In genomic region chr6:30647802-30648460, GRCh38 we compare ENCODE assay signal across 8 cellular contexts. TPM values are rescaled to one million over a fixed set of nuclear protein-coding genes. Genes with fewer than 3 reads are reported as not detected.
DNase-seq lines count a peak whose midpoint lies in the region; ATAC-seq and TF ChIP-seq lines count a peak whose summit lies in the region.

No MANE protein-coding gene starts in this region.

- H3K27ac Mint-ChIP-seq in activated naive CD4-positive, alpha-beta T cell treated with anti-CD3 and anti-CD28 coated beads for 36 hours = peak overlapping the region; percentile 76

- peaks cover 50% of the 10 kb centered on the region for H3K36me3 ChIP-seq in mesodermal cell (ENCODE audit: control insufficient read depth, insufficient read depth, low read length)
- peaks cover 3% of the 10 kb centered on the region for H3K36me3 ChIP-seq in urinary bladder (ENCODE audit: insufficient read depth)

- CTCF ChIA-PET in activated naive CD4-positive, alpha-beta T cell treated with anti-CD3 and anti-CD28 coated beads for 36 hours (lab: Charles Lee) = no interaction called here
- CTCF ChIA-PET in GM10248 (lab: Yijun Ruan, JAX) = interaction anchor here (1.0 kb wide), 1 partner anchor 11 kb away, joined by 3 read pairs; no protein-coding TSS in a partner anchor

- H3K4me1 Mint-ChIP-seq in activated naive CD4-positive, alpha-beta T cell treated with anti-CD3 and anti-CD28 coated beads for 36 hours (ENCODE audit: low read depth) = peaks cover 20% of the 10 kb centered on the region

- no peak for TF ChIP-seq CTCF in GM10248 (IDR thresholded peaks at IDR 0.05; ENCODE audit: control extremely low read depth, extremely low read depth, low read depth, missing control alignments)

- peak overlapping the region; percentile 85 for H3K4me3 Mint-ChIP-seq in activated naive CD4-positive, alpha-beta T cell treated with anti-CD3 and anti-CD28 coated beads for 36 hours

- no peaks in the 10 kb centered on the region for H3K27me3 Mint-ChIP-seq in activated naive CD4-positive, alpha-beta T cell treated with anti-CD3 and anti-CD28 coated beads for 36 hours (ENCODE audit: low read depth)

- DNase-seq in activated naive CD4-positive, alpha-beta T cell treated with anti-CD3 and anti-CD28 coated beads for 36 hours = peak; percentile 80
- DNase-seq in activated naive CD4-positive, alpha-beta T cell treated with anti-CD3 and anti-CD28 coated beads, Interleukin-2, amount 50 U/mL, for 16 hours = no peak
- DNase-seq in NCI-H510A treated with DMSO at 0.1 percent for 48 hours (lab: John Stamatoyannopoulos, UW) (peak; percentile 47), GM10248 (ENCODE audit: extremely low spot score) (no peak)

- no peaks in the 10 kb centered on the region for H3K9me3 ChIP-seq in mesodermal cell (ENCODE audit: control insufficient read depth, low read length)

- POLR2A ChIA-PET in GM10248 (lab: Yijun Ruan, JAX) = interaction anchor here (0.7 kb wide), 1 partner anchor 96 kb away, joined by 4 read pairs; no protein-coding TSS in a partner anchor

- H3K27ac ChIP-seq in cingulate gyrus (ENCODE audit: low read depth, low read length) (peak overlapping the region; percentile 95), mesodermal cell (ENCODE audit: low read depth, low read length, severe bottlenecking) (no peak overlapping the region), urinary bladder (ENCODE audit: low read depth) (peak overlapping the region; percentile 94)

- peaks cover 5% of the 10 kb centered on the region for H3K36me3 Mint-ChIP-seq in activated naive CD4-positive, alpha-beta T cell treated with anti-CD3 and anti-CD28 coated beads for 36 hours (ENCODE audit: low read depth)

- 6 to 33% methylated on average over 10 to 14 of the region's 21 CpGs for WGBS in mesodermal cell (ENCODE audit: insufficient coverage in 2 of 2), 2 experiments
- 18% methylated on average over 21 of the region's 21 CpGs for WGBS in urinary bladder

- intact Hi-C loops in activated naive CD4-positive, alpha-beta T cell treated with anti-CD3 and anti-CD28 coated beads for 36 hours (cut with micrococcal nuclease) = loop anchor here (1.0 to 2.0 kb wide), 5 partner anchors 21 to 73 kb away; partner anchors contain the start of genes ATAT1, DHX16, MRPS18B and PPP1R10

- no peaks in the 10 kb centered on the region for H3K9me3 Mint-ChIP-seq in activated naive CD4-positive, alpha-beta T cell treated with anti-CD3 and anti-CD28 coated beads for 36 hours

- H3K4me1 ChIP-seq in mesodermal cell (ENCODE audit: control insufficient read depth, insufficient read depth, low read length, poor library complexity, severe bottlenecking) (no peaks in the 10 kb centered on the region), urinary bladder (ENCODE audit: insufficient read depth) (no peaks in the 10 kb centered on the region)

- ATAC-seq in GM18909 (IDR thresholded peaks at IDR 0.05; ENCODE audit: poor library complexity, unreplicated experiment) = no peak

- H3K4me3 ChIP-seq in mesodermal cell (ENCODE audit: extremely low read depth, insufficient read depth, low read length, poor library complexity, severe bottlenecking) (peak overlapping the region; percentile 88), urinary bladder (ENCODE audit: low read depth, low read length) (peak overlapping the region; percentile 98)

RNA-seq across cellular contexts. Expression of gene C6orf136, which starts 1.0 kb away (rescaled TPM):
- total RNA-seq in activated naive CD4-positive, alpha-beta T cell treated with anti-CD3 and anti-CD28 coated beads for 36 hours = 10 to 100 TPM; 33.6 TPM
- polyA plus RNA-seq in mesodermal cell (2013, experiment 1 of 2) = 12.5 TPM
- polyA plus RNA-seq in mesodermal cell (2013, experiment 2 of 2) = 11.3 TPM
- 6.3 TPM for total RNA-seq in urinary bladder
- polyA plus RNA-seq in urinary bladder = 15.9 TPM

RNA-seq across cellular contexts. Expression of gene ATAT1, which starts 21.3 kb away (rescaled TPM):
- 1 to 10 TPM; 6.9 to 7.5 TPM for total RNA-seq in activated naive CD4-positive, alpha-beta T cell treated with anti-CD3 and anti-CD28 coated beads for 36 hours
- polyA plus RNA-seq in mesodermal cell (2013, experiment 1 of 2) = 44.6 TPM
- 38.9 TPM for polyA plus RNA-seq in mesodermal cell (2013, experiment 2 of 2)
- total RNA-seq in urinary bladder = 9.4 TPM
- polyA plus RNA-seq in urinary bladder = 7.6 TPM

RNA-seq across cellular contexts. Expression of gene DHX16, which starts 24.9 kb away (rescaled TPM):
- total RNA-seq in activated naive CD4-positive, alpha-beta T cell treated with anti-CD3 and anti-CD28 coated beads for 36 hours = 10 to 100 TPM; 25.7 to 27.7 TPM
- polyA plus RNA-seq in mesodermal cell (2013, experiment 1 of 2) = 29.0 TPM
- polyA plus RNA-seq in mesodermal cell (2013, experiment 2 of 2) = 29.7 TPM
- total RNA-seq in urinary bladder = 16.8 TPM
- polyA plus RNA-seq in urinary bladder = 29.5 TPM

RNA-seq across cellular contexts. Expression of gene MRPS18B, which starts 30.3 kb away (rescaled TPM):
- 100 to 1,000 TPM; 118 to 120 TPM for total RNA-seq in activated naive CD4-positive, alpha-beta T cell treated with anti-CD3 and anti-CD28 coated beads for 36 hours
- 55.1 TPM for polyA plus RNA-seq in mesodermal cell (2013, experiment 1 of 2)
- 54.6 TPM for polyA plus RNA-seq in mesodermal cell (2013, experiment 2 of 2)
- 64.7 TPM for total RNA-seq in urinary bladder
- polyA plus RNA-seq in urinary bladder = 58.6 TPM

RNA-seq across cellular contexts. Expression of gene PPP1R10, which starts 30.9 kb away (rescaled TPM):
- 10 to 100 TPM; 47.1 to 49.1 TPM for total RNA-seq in activated naive CD4-positive, alpha-beta T cell treated with anti-CD3 and anti-CD28 coated beads for 36 hours
- 45.0 TPM for polyA plus RNA-seq in mesodermal cell (2013, experiment 1 of 2)
- 36.8 TPM for polyA plus RNA-seq in mesodermal cell (2013, experiment 2 of 2)
- total RNA-seq in urinary bladder = 18.2 TPM
- polyA plus RNA-seq in urinary bladder = 25.6 TPM

Comparison
In these comparisons a context has a peak if more than half of its experiments do, and no peak if none do; other contexts are left out.
1. DNase-seq: peak in activated naive CD4-positive, alpha-beta T cell treated with anti-CD3 and anti-CD28 coated beads for 36 hours (single experiment) and NCI-H510A treated with DMSO at 0.1 percent for 48 hours (single experiment); none in activated naive CD4-positive, alpha-beta T cell treated with anti-CD3 and anti-CD28 coated beads, Interleukin-2, amount 50 U/mL, for 16 hours (single experiment) and GM10248 (single experiment).